26 cellular contexts compared by ENCODE assay signal in the genomic region with DNA sequence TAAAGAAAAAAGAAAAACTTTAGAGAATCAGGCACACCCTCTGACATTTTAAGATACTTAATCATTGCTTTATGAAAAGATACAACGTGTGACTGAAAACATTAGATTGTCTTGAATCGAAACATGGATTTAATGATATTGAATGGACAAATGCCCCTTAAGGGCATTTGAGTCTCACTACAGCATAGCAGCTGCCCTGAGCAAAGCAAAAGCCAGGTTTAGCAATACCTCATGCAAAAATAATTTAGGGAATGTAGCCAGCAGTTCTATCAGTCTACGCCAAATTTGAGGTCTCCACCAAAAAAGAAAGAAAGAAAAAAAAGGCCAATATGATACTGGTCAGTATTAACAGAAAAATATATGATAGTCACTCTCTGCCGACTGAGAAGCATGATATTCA.
"Had no signal": no experiment of that assay in that cellular context is flagged by ENCODE, and none has a peak within 500 bp of the region (broad histone marks: within the 10 kb centered on the region; RNA-seq: fewer than 3 reads in every experiment).

No MANE protein-coding gene starts in this region.

- H3K9me3 ChIP-seq: left lung, lower lobe of right lung, neutrophil, ovary, right atrium auricular region, right lobe of liver, suprapubic skin, thoracic aorta, tibial artery, uterus had no signal

- H2AFZ ChIP-seq: neural progenitor cell had no signal

- DNase-seq: hippocampal formation; kidney glomerular epithelial cell; left colon; left lung; lower lobe of right lung; mammary epithelial cell; mesenchymal stem cell; naive B cell; natural killer cell; nephron progenitor cell; occipital lobe; ovary; right lobe of liver; stimulated activated CD4-positive, alpha-beta T cell treated with anti-CD3 and anti-CD28 coated beads, Interleukin-12 subunit alpha, Interleukin-12 subunit beta, amount 100 ng/mL, for 4 hours; stimulated activated CD4-positive, alpha-beta T cell treated with anti-CD3 and anti-CD28 coated beads, Interleukin-15, amount 100 ng/mL, for 24 hours; stimulated activated CD4-positive, alpha-beta T cell treated with anti-CD3 and anti-CD28 coated beads, Interleukin-2, amount 100 ng/mL, for 24 hours; stimulated activated CD4-positive, alpha-beta T cell treated with anti-CD3 and anti-CD28 coated beads, Interleukin-4, amount 100 ng/mL, for 1 hour; stimulated activated naive CD4-positive, alpha-beta T cell; tibial artery; uterus had no signal

- H3K4me1 ChIP-seq: left lung, lower lobe of right lung, right atrium auricular region, right lobe of liver, suprapubic skin, tibial artery, uterus had no signal

- H3K4me3 ChIP-seq: left lung, lower lobe of right lung, neural progenitor cell, ovary, right atrium auricular region, right lobe of liver, skin epidermis, suprapubic skin, thoracic aorta, tibial artery, uterus had no signal

- H3K36me3 ChIP-seq: left lung, lower lobe of right lung, neural progenitor cell, neutrophil, ovary, right atrium auricular region, right lobe of liver, suprapubic skin, thoracic aorta, tibial artery, uterus had no signal

- H3K27ac ChIP-seq: left lung, lower lobe of right lung, neural progenitor cell, neutrophil, ovary, right atrium auricular region, right lobe of liver, skin epidermis, suprapubic skin, thoracic aorta, tibial artery, uterus had no signal

- H3K27me3 ChIP-seq: left lung, neural progenitor cell, neutrophil, ovary, right atrium auricular region, right lobe of liver, suprapubic skin, uterus had no signal

- H3K9ac ChIP-seq: neural progenitor cell had no signal

- H3K4me2 ChIP-seq: neural progenitor cell had no signal

- ATAC-seq: left colon, left lung, lower lobe of right lung, natural killer cell, right lobe of liver had no signal
